1 cellular context compared by ENCODE assay signal in genomic region chr22:31230155-31230870, GRCh38.
TF ChIP-seq lines count a peak whose summit lies in the region.

No MANE protein-coding gene starts in this region.

TF ChIP-seq in liver, 16 proteins besides CTCF, POLR2A, EP300 and RAD21 (continued from another document):
- TF ChIP-seq REST (IDR thresholded peaks at IDR 0.05) (no peak), NR2F2 (IDR thresholded peaks at IDR 0.05) (no peak), EGR1 (IDR thresholded peaks at IDR 0.05; ENCODE audit: low read depth in 2 of 2) (no peak), JUND (IDR thresholded peaks at IDR 0.05) (no peak), HNF4A (conservative IDR thresholded peaks at IDR 0.05) (peak in 1 of 2 donors; percentile 54), TAF1 (conservative IDR thresholded peaks at IDR 0.05) (no peak), FOXA2 (IDR thresholded peaks at IDR 0.05) (no peak), HNF4G (IDR thresholded peaks at IDR 0.05) (no peak), FOXA1 (IDR thresholded peaks at IDR 0.05) (no peak), SP1 (IDR thresholded peaks at IDR 0.05) (no peak), MAX (IDR thresholded peaks at IDR 0.05) (no peak), GABPA (IDR thresholded peaks at IDR 0.05 in 1 of 2, conservative IDR thresholded peaks at IDR 0.05 in 1 of 2) (peak in 1 of 2 donors; percentile 51), YY1 (IDR thresholded peaks at IDR 0.05) (peak; percentile 4), RXRA (IDR thresholded peaks at IDR 0.05) (peak in 1 of 2 donors; percentile 10)
- TF ChIP-seq, protein P1, sequence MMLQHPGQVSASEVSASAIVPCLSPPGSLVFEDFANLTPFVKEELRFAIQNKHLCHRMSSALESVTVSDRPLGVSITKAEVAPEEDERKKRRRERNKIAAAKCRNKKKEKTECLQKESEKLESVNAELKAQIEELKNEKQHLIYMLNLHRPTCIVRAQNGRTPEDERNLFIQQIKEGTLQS (IDR thresholded peaks at IDR 0.05), result no peak
